1 cellular context compared by ENCODE assay signal in genomic region chr1:111015222-111015621, GRCh38.
TF ChIP-seq lines count a peak whose summit lies in the region.

No MANE protein-coding gene starts in this region.

TF ChIP-seq in GM12878, 131 proteins besides CTCF, POLR2A, EP300 and RAD21 (continued from another document):
- TF ChIP-seq ZNF592 (IDR thresholded peaks at IDR 0.05), result no peak
- TF ChIP-seq ZNF384 (IDR thresholded peaks at IDR 0.05; ENCODE audit: borderline replicate concordance, low read depth, low read length), result no peak
- no peak for TF ChIP-seq FOXK2 (IDR thresholded peaks at IDR 0.05)
- no peak for TF ChIP-seq NR2F1 (conservative IDR thresholded peaks at IDR 0.05)
- TF ChIP-seq E2F4 (IDR thresholded peaks at IDR 0.05; ENCODE audit: low read depth, low read length), result no peak
- no peak for TF ChIP-seq ZNF217 (IDR thresholded peaks at IDR 0.05)
- TF ChIP-seq CHD1 (IDR thresholded peaks at IDR 0.05; ENCODE audit: low read depth, low read length), result no peak
- no peak for TF ChIP-seq WRNIP1 (IDR thresholded peaks at IDR 0.05; ENCODE audit: borderline replicate concordance, low read depth, low read length)
- no peak for TF ChIP-seq HCFC1 (IDR thresholded peaks at IDR 0.05; ENCODE audit: low read length)
- TF ChIP-seq ELK1 (IDR thresholded peaks at IDR 0.05; ENCODE audit: low read depth, low read length), result no peak
- TF ChIP-seq USF1 (IDR thresholded peaks at IDR 0.05; ENCODE audit: borderline replicate concordance, extremely low read length, insufficient read depth, low read depth, low read length), result no peak
- no peak for TF ChIP-seq CBFB (IDR thresholded peaks at IDR 0.05; ENCODE audit: low read depth)
- no peak for TF ChIP-seq ETV6 (conservative IDR thresholded peaks at IDR 0.05 in 1 of 2, IDR thresholded peaks at IDR 0.05 in 1 of 2; ENCODE audit: borderline replicate concordance in 1 of 2, low read depth in 1 of 2)
- TF ChIP-seq PAX8 (IDR thresholded peaks at IDR 0.05), result no peak
- no peak for TF ChIP-seq NFIC (IDR thresholded peaks at IDR 0.05; ENCODE audit: low read depth, low read length)
- TF ChIP-seq ZBTB40 (IDR thresholded peaks at IDR 0.05; ENCODE audit: borderline replicate concordance), result no peak
